1 cellular context compared by ENCODE assay signal in genomic region chr12:131720921-131721320, GRCh38.
TF ChIP-seq lines count a peak whose summit lies in the region.

No MANE protein-coding gene starts in this region.

TF ChIP-seq in GM12878, 131 proteins besides CTCF, POLR2A, EP300 and RAD21 (continued from another document):
- TF ChIP-seq ZNF592 (IDR thresholded peaks at IDR 0.05), result no peak
- no peak for TF ChIP-seq MXI1 (IDR thresholded peaks at IDR 0.05; ENCODE audit: low read depth, low read length)
- no peak for TF ChIP-seq ZZZ3 (IDR thresholded peaks at IDR 0.05; ENCODE audit: control insufficient read depth, insufficient read length, low read depth)
